ENCODE assay signal across 9 cellular contexts in genomic region chr4:1300466-1301455, GRCh38. TPM values are rescaled to one million over a fixed set of nuclear protein-coding genes. Genes with fewer than 3 reads are reported as not detected.
A peak's percentile ranks its signal among the peaks of the same experiment; 100 is the strongest.
DNase-seq lines count a peak whose midpoint lies in the region; ATAC-seq and TF ChIP-seq lines count a peak whose summit lies in the region.
"Had no signal": no experiment of that assay in that cellular context is flagged by ENCODE, and none has a peak within 500 bp of the region (broad histone marks: within the 10 kb centered on the region; RNA-seq: fewer than 3 reads in every experiment).

No MANE protein-coding gene starts in this region.

- H3K9me3 Mint-ChIP-seq in HFFc6 (no peaks in the 10 kb centered on the region), WTC11 (no peaks in the 10 kb centered on the region)

- H3K27me3 Mint-ChIP-seq in HFFc6 (ENCODE audit: insufficient read depth) (peaks cover 2% of the 10 kb centered on the region; the same call in 1 of the 2 replicates), WTC11 (ENCODE audit: low read depth) (no peaks in the 10 kb centered on the region)

- ATAC-seq in WTC11 (no peak), HG03439 (IDR thresholded peaks at IDR 0.05; ENCODE audit: unreplicated experiment) (no peak)
- ATAC-seq: HCT116 had no signal

- H3K36me3 Mint-ChIP-seq in HFFc6 (ENCODE audit: low read depth) (peaks cover 29% of the 10 kb centered on the region), WTC11 (peaks cover 28% of the 10 kb centered on the region)

- POLR2A ChIA-PET in WTC11 (lab: Charles Lee), result no interaction called here

- DNase-seq in HFFc6 (peak; percentile 47), WTC11 (ENCODE audit: low spot score) (no peak), globus pallidus (ENCODE audit: low spot score) (peak; percentile 20), renal cortical epithelial cell (ENCODE audit: low read depth) (peak; percentile 37), GM19238 (ENCODE audit: insufficient read length, low spot score) (no peak), NCI-H774 (lab: John Stamatoyannopoulos, UW) (no peak), ureter (ENCODE audit: low spot score) (no peak)

- H3K27ac Mint-ChIP-seq in HFFc6, result peak overlapping the region; percentile 62
- peak overlapping the region; percentile 40; the same call in 1 of the 2 replicates for H3K27ac Mint-ChIP-seq in WTC11

- CTCF ChIA-PET in WTC11 (lab: Charles Lee), result no interaction called here

- TF ChIP-seq CTCF in HFFc6 (IDR thresholded peaks at IDR 0.05) (no peak), WTC11 (IDR thresholded peaks at IDR 0.05) (no peak)

- H3K4me1 Mint-ChIP-seq in HFFc6 (ENCODE audit: low read depth) (peaks cover 17% of the 10 kb centered on the region), WTC11 (peaks cover 21% of the 10 kb centered on the region)

- H3K4me3 Mint-ChIP-seq in HFFc6 (no peak overlapping the region), WTC11 (no peak overlapping the region)

TF ChIP-seq in WTC11, 78 proteins besides CTCF, POLR2A, EP300 and RAD21:
- no peak for TF ChIP-seq IRF1 (CRISPR knock-in tag; IDR thresholded peaks at IDR 0.05)
- no peak for TF ChIP-seq ZNF512 (CRISPR knock-in tag; IDR thresholded peaks at IDR 0.05; ENCODE audit: borderline replicate concordance)
- no peak for TF ChIP-seq KAT7 (CRISPR knock-in tag; IDR thresholded peaks at IDR 0.05; ENCODE audit: borderline replicate concordance)
- no peak for TF ChIP-seq TEAD4 (CRISPR knock-in tag; IDR thresholded peaks at IDR 0.05)
- no peak for TF ChIP-seq TP53 (CRISPR knock-in tag; IDR thresholded peaks at IDR 0.05)
- no peak for TF ChIP-seq ELF4 (CRISPR knock-in tag; IDR thresholded peaks at IDR 0.05; ENCODE audit: low read depth)
- no peak for TF ChIP-seq CBFB (CRISPR knock-in tag; IDR thresholded peaks at IDR 0.05; ENCODE audit: low read depth)
- no peak for TF ChIP-seq CDX4 (CRISPR knock-in tag; IDR thresholded peaks at IDR 0.05; ENCODE audit: borderline replicate concordance)
- no peak for TF ChIP-seq ZNF281 (CRISPR knock-in tag; IDR thresholded peaks at IDR 0.05)
- TF ChIP-seq SOX15 (CRISPR knock-in tag; IDR thresholded peaks at IDR 0.05), result no peak
- TF ChIP-seq MYBL2 (CRISPR knock-in tag; IDR thresholded peaks at IDR 0.05), result no peak
- TF ChIP-seq ERG (CRISPR knock-in tag; IDR thresholded peaks at IDR 0.05), result no peak
- TF ChIP-seq ZNF416 (CRISPR knock-in tag; IDR thresholded peaks at IDR 0.05), result no peak
- no peak for TF ChIP-seq ZNF532 (CRISPR knock-in tag; IDR thresholded peaks at IDR 0.05; ENCODE audit: borderline replicate concordance)

RNA-seq across cellular contexts. Expression of gene MAEA, which starts 11.1 kb away (rescaled TPM):
- 10 to 100 TPM; 56.0 to 65.4 (median 60.6) TPM for total RNA-seq in HFFc6 (2021; fragmentation: NEBNext Ultra II Directional; extraction: Animal tissue kit (Norgen Biotek cat#: 25700))
- 66.9 to 86.9 TPM (median 79.8 TPM) in 3 replicates for total RNA-seq in WTC11 (2021)
- total RNA-seq in renal cortical epithelial cell, result 90.5 and 139 TPM in 2 replicates
- 75.3 TPM for total RNA-seq in ureter

RNA-seq across cellular contexts. Expression of gene UVSSA, which starts 46.2 kb away (rescaled TPM):
- total RNA-seq in HFFc6 (2021; fragmentation: NEBNext Ultra II Directional; extraction: Animal tissue kit (Norgen Biotek cat#: 25700)), result 1 to 10 TPM; 7.7 to 9.0 (median 8.7) TPM
- total RNA-seq in WTC11 (2021) (36.9 to 41.5 TPM (median 40.4 TPM) in 3 replicates), renal cortical epithelial cell (4.7 and 10.9 TPM in 2 replicates), ureter (48.1 TPM)

RNA-seq across cellular contexts. Expression of gene CTBP1, which starts 51.8 kb away (rescaled TPM):
- total RNA-seq in HFFc6 (2021; fragmentation: NEBNext Ultra II Directional; extraction: Animal tissue kit (Norgen Biotek cat#: 25700)), result 100 to 1,000 TPM; 109 to 126 (median 114) TPM
- total RNA-seq in WTC11 (2021) (143 to 167 TPM (median 159 TPM) in 3 replicates), renal cortical epithelial cell (277 and 362 TPM in 2 replicates), ureter (171 TPM)

Comparison
In these comparisons a context has a peak if more than half of its experiments do, and no peak if none do; other contexts are left out.
1. DNase-seq: peak in HFFc6 (single experiment), globus pallidus (single experiment) and renal cortical epithelial cell (single experiment); none in WTC11 (single experiment), GM19238 (single experiment), NCI-H774 (single experiment) and ureter (single experiment).